Comparison of ENCODE assay signal across 20 cellular contexts in the genomic region with DNA sequence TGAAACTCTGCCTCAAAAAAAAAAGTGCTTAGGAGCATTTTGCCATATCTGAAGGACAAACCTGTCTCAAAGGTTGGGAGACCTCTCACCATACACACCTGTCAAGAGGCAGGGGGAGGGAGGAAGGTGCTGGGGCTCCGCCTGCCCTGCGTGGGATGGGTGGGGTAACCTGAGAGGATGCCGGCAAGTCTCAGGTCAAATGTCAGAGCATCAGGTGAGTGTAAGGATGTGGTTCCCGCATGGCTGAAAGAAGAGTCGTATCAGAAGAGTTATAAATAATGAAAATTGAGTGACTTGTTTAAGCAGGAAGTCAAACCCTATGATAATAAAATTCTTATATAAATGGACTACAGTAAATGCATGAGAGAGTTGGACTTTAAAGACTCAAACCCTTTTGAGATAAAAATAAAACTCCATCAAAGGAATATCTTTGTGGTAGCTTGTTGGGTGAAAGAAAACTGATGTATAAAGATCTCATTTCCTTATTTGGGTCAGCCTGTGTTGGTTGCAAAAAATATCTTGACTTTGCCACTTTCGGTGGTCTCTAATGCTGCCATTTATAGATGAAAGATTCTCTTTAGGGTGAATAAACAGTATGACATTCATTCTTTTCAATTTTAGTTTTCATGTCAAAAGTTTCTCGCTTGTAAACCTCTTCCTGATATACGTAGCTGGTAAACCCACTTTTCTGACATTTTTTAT. TPM values are rescaled to one million over a fixed set of nuclear protein-coding genes. Genes with fewer than 3 reads are reported as not detected.
DNase-seq lines count a peak whose midpoint lies in the region; ATAC-seq and TF ChIP-seq lines count a peak whose summit lies in the region.
"Had no signal": no experiment of that assay in that cellular context is flagged by ENCODE, and none has a peak within 500 bp of the region (broad histone marks: within the 10 kb centered on the region; RNA-seq: fewer than 3 reads in every experiment).

No MANE protein-coding gene starts in this region.

- no peak for DNase-seq in activated CD8-positive, alpha-beta memory T cell treated with anti-CD3 and anti-CD28 coated beads, Interleukin-2, amount 10 ng/mL, durations not matched to agents 7 days and 5 days
- DNase-seq in activated CD8-positive, alpha-beta memory T cell treated with anti-CD3 and anti-CD28 coated beads for 24 hours: no peak
- DNase-seq in GM23338 (ENCODE audit: low spot score) (peak; percentile 27), WTC11 (ENCODE audit: low spot score) (no peak), DMS 273 treated with DMSO at 0.1 percent for 48 hours (lab: John Stamatoyannopoulos, UW) (no peak), inferior parietal cortex (ENCODE audit: extremely low spot score) (no peak)
- DNase-seq: DMS79, left colon, midbrain, MM.1S, NCI-H446, SHP77, spleen, WERI-Rb-1 had no signal

- H3K36me3 Mint-ChIP-seq in activated CD8-positive, alpha-beta memory T cell treated with anti-CD3 and anti-CD28 coated beads, Interleukin-2, amount 10 ng/mL, durations not matched to agents 7 days and 5 days: peaks cover 3% of the 10 kb centered on the region
- peaks cover 2% of the 10 kb centered on the region; the same call in 1 of the 3 replicates for H3K36me3 Mint-ChIP-seq in GM23338 (ENCODE audit: low read depth)
- H3K36me3 Mint-ChIP-seq in WTC11: peaks cover 18% of the 10 kb centered on the region
- H3K36me3 Mint-ChIP-seq in stimulated activated memory B cell treated with anti-CD40 and anti-IgM and Interleukin-4, amounts not matched to agents 10 μg/mL and 1 μg/mL and 100 μg/mL, for 72 hours: peaks cover 21% of the 10 kb centered on the region

- H3K4me3 ChIP-seq in GM23338: no peak overlapping the region
- H3K4me3 ChIP-seq: breast epithelium, gastroesophageal sphincter, spleen had no signal

- no peak overlapping the region for H3K27ac ChIP-seq in GM23338 (ENCODE audit: low read depth)
- H3K27ac ChIP-seq: breast epithelium, C4-2B, gastroesophageal sphincter, spleen, WERI-Rb-1 had no signal

- TF ChIP-seq CTCF in GM23338 (conservative IDR thresholded peaks at IDR 0.05; ENCODE audit: low read depth in 2 of 2) (no peak), WTC11 (IDR thresholded peaks at IDR 0.05) (no peak)

- H3K9me2 ChIP-seq in GM23338 (ENCODE audit: insufficient read depth): no peaks in the 10 kb centered on the region

- no peaks in the 10 kb centered on the region for H3K27me3 ChIP-seq in GM23338 (ENCODE audit: insufficient read depth)
- H3K27me3 ChIP-seq: breast epithelium, gastroesophageal sphincter, spleen had no signal

- CTCF ChIA-PET in activated CD8-positive, alpha-beta memory T cell treated with anti-CD3 and anti-CD28 coated beads, Interleukin-2, amount 10 ng/mL, durations not matched to agents 7 days and 5 days (lab: Charles Lee): interaction anchor here (1.4 kb wide), 1 partner anchor 10 kb away, joined by 3 read pairs; no protein-coding TSS in a partner anchor
- CTCF ChIA-PET in WTC11 (lab: Charles Lee): interaction anchor here (0.5 kb wide), 1 partner anchor 37 kb away, joined by 3 read pairs; no protein-coding TSS in a partner anchor

- H3K9me3 Mint-ChIP-seq in activated CD8-positive, alpha-beta memory T cell treated with anti-CD3 and anti-CD28 coated beads, Interleukin-2, amount 10 ng/mL, durations not matched to agents 7 days and 5 days (ENCODE audit: low read depth): no peaks in the 10 kb centered on the region
- H3K9me3 Mint-ChIP-seq in GM23338 (no peaks in the 10 kb centered on the region), WTC11 (no peaks in the 10 kb centered on the region)
- no peaks in the 10 kb centered on the region for H3K9me3 Mint-ChIP-seq in stimulated activated memory B cell treated with anti-CD40 and anti-IgM and Interleukin-4, amounts not matched to agents 10 μg/mL and 1 μg/mL and 100 μg/mL, for 72 hours

- H3K4me1 Mint-ChIP-seq in activated CD8-positive, alpha-beta memory T cell treated with anti-CD3 and anti-CD28 coated beads, Interleukin-2, amount 10 ng/mL, durations not matched to agents 7 days and 5 days: peaks cover 5% of the 10 kb centered on the region
- H3K4me1 Mint-ChIP-seq in GM23338 (peaks cover 4% of the 10 kb centered on the region; the same call in 2 of the 3 replicates), WTC11 (peaks cover 4% of the 10 kb centered on the region)
- peaks cover 30% of the 10 kb centered on the region for H3K4me1 Mint-ChIP-seq in stimulated activated memory B cell treated with anti-CD40 and anti-IgM and Interleukin-4, amounts not matched to agents 10 μg/mL and 1 μg/mL and 100 μg/mL, for 72 hours

- no peak for ATAC-seq in activated CD8-positive, alpha-beta memory T cell treated with anti-CD3 and anti-CD28 coated beads, Interleukin-2, amount 10 ng/mL, durations not matched to agents 7 days and 5 days
- ATAC-seq in GM23338 (peak; percentile 77), WTC11 (peak; percentile 59), GM18867 (IDR thresholded peaks at IDR 0.05; ENCODE audit: unreplicated experiment) (no peak)
- peak; percentile 73 for ATAC-seq in stimulated activated memory B cell treated with anti-CD40 and anti-IgM and Interleukin-4, amounts not matched to agents 10 μg/mL and 1 μg/mL and 100 μg/mL, for 72 hours
- ATAC-seq: esophagus mucosa, gastroesophageal sphincter, left colon had no signal

- no peak overlapping the region for H3K4me3 Mint-ChIP-seq in activated CD8-positive, alpha-beta memory T cell treated with anti-CD3 and anti-CD28 coated beads, Interleukin-2, amount 10 ng/mL, durations not matched to agents 7 days and 5 days
- no peak overlapping the region for H3K4me3 Mint-ChIP-seq in GM23338
- no peak overlapping the region for H3K4me3 Mint-ChIP-seq in WTC11
- H3K4me3 Mint-ChIP-seq in stimulated activated memory B cell treated with anti-CD40 and anti-IgM and Interleukin-4, amounts not matched to agents 10 μg/mL and 1 μg/mL and 100 μg/mL, for 72 hours: no peak overlapping the region

- no peak overlapping the region for H2AFZ ChIP-seq in GM23338

- no peak overlapping the region for H3K4me2 ChIP-seq in GM23338

- POLR2A ChIA-PET in WTC11 (lab: Charles Lee): no interaction called here

- H3F3A ChIP-seq in GM23338 (replicated peaks; ENCODE audit: low read depth): no peaks in the 10 kb centered on the region

- H3K36me3 ChIP-seq in GM23338 (ENCODE audit: insufficient read depth): no peaks in the 10 kb centered on the region
- H3K36me3 ChIP-seq: breast epithelium, WERI-Rb-1 had no signal

- peak overlapping the region; percentile 9 for H3K27ac Mint-ChIP-seq in activated CD8-positive, alpha-beta memory T cell treated with anti-CD3 and anti-CD28 coated beads, Interleukin-2, amount 10 ng/mL, durations not matched to agents 7 days and 5 days
- H3K27ac Mint-ChIP-seq in GM23338 (no peak overlapping the region), WTC11 (no peak overlapping the region)
- H3K27ac Mint-ChIP-seq in stimulated activated memory B cell treated with anti-CD40 and anti-IgM and Interleukin-4, amounts not matched to agents 10 μg/mL and 1 μg/mL and 100 μg/mL, for 72 hours: peak overlapping the region; percentile 58

- H3K79me2 ChIP-seq in GM23338 (replicated peaks; ENCODE audit: insufficient read depth): peaks cover 43% of the 10 kb centered on the region

- H4K20me1 ChIP-seq in GM23338 (replicated peaks; ENCODE audit: insufficient read depth): peaks cover 11% of the 10 kb centered on the region

- no peaks in the 10 kb centered on the region for H3K4me1 ChIP-seq in GM23338 (ENCODE audit: insufficient read depth)
- H3K4me1 ChIP-seq: breast epithelium had no signal

- H3K27me3 Mint-ChIP-seq in activated CD8-positive, alpha-beta memory T cell treated with anti-CD3 and anti-CD28 coated beads, Interleukin-2, amount 10 ng/mL, durations not matched to agents 7 days and 5 days: no peaks in the 10 kb centered on the region
- H3K27me3 Mint-ChIP-seq in GM23338 (ENCODE audit: insufficient read depth, low read depth, poor library complexity) (peaks cover 5% of the 10 kb centered on the region), WTC11 (ENCODE audit: low read depth) (no peaks in the 10 kb centered on the region)
- H3K27me3 Mint-ChIP-seq in stimulated activated memory B cell treated with anti-CD40 and anti-IgM and Interleukin-4, amounts not matched to agents 10 μg/mL and 1 μg/mL and 100 μg/mL, for 72 hours: no peaks in the 10 kb centered on the region

TF ChIP-seq in GM23338, 12 proteins besides CTCF, POLR2A, EP300 and RAD21 (continues in another document):
- TF ChIP-seq ZNF114 (CRISPR knock-in tag; IDR thresholded peaks at IDR 0.05): no peak

TF ChIP-seq in WTC11, 78 proteins besides CTCF, POLR2A, EP300 and RAD21 (continues in another document):
- TF ChIP-seq, protein P1, sequence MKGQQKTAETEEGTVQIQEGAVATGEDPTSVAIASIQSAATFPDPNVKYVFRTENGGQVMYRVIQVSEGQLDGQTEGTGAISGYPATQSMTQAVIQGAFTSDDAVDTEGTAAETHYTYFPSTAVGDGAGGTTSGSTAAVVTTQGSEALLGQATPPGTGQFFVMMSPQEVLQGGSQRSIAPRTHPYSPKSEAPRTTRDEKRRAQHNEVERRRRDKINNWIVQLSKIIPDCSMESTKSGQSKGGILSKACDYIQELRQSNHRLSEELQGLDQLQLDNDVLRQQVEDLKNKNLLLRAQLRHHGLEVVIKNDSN (CRISPR knock-in tag; IDR thresholded peaks at IDR 0.05): no peak
- TF ChIP-seq ZNF396 (CRISPR knock-in tag; IDR thresholded peaks at IDR 0.05; ENCODE audit: borderline replicate concordance) (no peak), JUN (CRISPR knock-in tag; IDR thresholded peaks at IDR 0.05) (no peak), NFYB (CRISPR knock-in tag; conservative IDR thresholded peaks at IDR 0.05; ENCODE audit: low read depth) (no peak)
- TF ChIP-seq, protein P2, sequence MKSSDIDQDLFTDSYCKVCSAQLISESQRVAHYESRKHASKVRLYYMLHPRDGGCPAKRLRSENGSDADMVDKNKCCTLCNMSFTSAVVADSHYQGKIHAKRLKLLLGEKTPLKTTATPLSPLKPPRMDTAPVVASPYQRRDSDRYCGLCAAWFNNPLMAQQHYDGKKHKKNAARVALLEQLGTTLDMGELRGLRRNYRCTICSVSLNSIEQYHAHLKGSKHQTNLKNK (CRISPR knock-in tag; IDR thresholded peaks at IDR 0.05): no peak

RNA-seq across cellular contexts. Expression of a gene that starts 23.7 kb away (rescaled TPM):
- 10 to 100 TPM; 20.5 to 26.7 TPM for total RNA-seq in activated CD8-positive, alpha-beta memory T cell treated with anti-CD3 and anti-CD28 coated beads, Interleukin-2, amount 10 ng/mL, durations not matched to agents 7 days and 5 days
- 10.4 and 14.7 TPM in 2 replicates for total RNA-seq in GM23338 (2014; rRNA removed; shearing (Covaris generic))
- polyA plus RNA-seq in GM23338 (2016; fragmentation: Nextera tagmentation; extraction: Ambion mirVana): 3.1 and 3.5 TPM in 2 replicates
- total RNA-seq in WTC11 (2021): 19.0 to 22.4 TPM (median 19.9 TPM) in 3 replicates

RNA-seq across cellular contexts. Expression of a gene that starts 28.3 kb away (rescaled TPM):
- 10 to 100 TPM; 53.9 to 72.2 TPM for total RNA-seq in activated CD8-positive, alpha-beta memory T cell treated with anti-CD3 and anti-CD28 coated beads, Interleukin-2, amount 10 ng/mL, durations not matched to agents 7 days and 5 days
- 96.2 and 105 TPM in 2 replicates for total RNA-seq in GM23338 (2014; rRNA removed; shearing (Covaris generic))
- polyA plus RNA-seq in GM23338 (2016; fragmentation: Nextera tagmentation; extraction: Ambion mirVana): 30.2 and 35.0 TPM in 2 replicates
- 68.9 to 79.5 TPM (median 69.4 TPM) in 3 replicates for total RNA-seq in WTC11 (2021)

Comparison
In these comparisons a context has a peak if more than half of its experiments do, and no peak if none do; other contexts are left out.
1. ATAC-seq: peak in GM23338 (single experiment), WTC11 (single experiment) and stimulated activated memory B cell treated with anti-CD40 and anti-IgM and Interleukin-4, amounts not matched to agents 10 μg/mL and 1 μg/mL and 100 μg/mL, for 72 hours (single experiment); none in activated CD8-positive, alpha-beta memory T cell treated with anti-CD3 and anti-CD28 coated beads, Interleukin-2, amount 10 ng/mL, durations not matched to agents 7 days and 5 days (single experiment) and GM18867 (single experiment).
2. H3K27ac Mint-ChIP-seq: peak in activated CD8-positive, alpha-beta memory T cell treated with anti-CD3 and anti-CD28 coated beads, Interleukin-2, amount 10 ng/mL, durations not matched to agents 7 days and 5 days (single experiment) and stimulated activated memory B cell treated with anti-CD40 and anti-IgM and Interleukin-4, amounts not matched to agents 10 μg/mL and 1 μg/mL and 100 μg/mL, for 72 hours (single experiment); none in GM23338 (single experiment) and WTC11 (single experiment).